Comparison of ENCODE assay signal across 10 cellular contexts in genomic region chr17:8466873-8467272, GRCh38.
"Had no signal": no experiment of that assay in that cellular context is flagged by ENCODE, and none has a peak within 500 bp of the region (broad histone marks: within the 10 kb centered on the region; RNA-seq: fewer than 3 reads in every experiment).

No MANE protein-coding gene starts in this region.

- DNase-seq: activated B cell treated with CpG ODN at 0.5 μM for 24 hours; activated CD4-positive, alpha-beta T cell treated with anti-CD3 and anti-CD28 coated beads, Interleukin-2, amount 10 ng/mL, durations not matched to agents 7 days and 5 days; activated CD8-positive, alpha-beta memory T cell treated with anti-CD3 and anti-CD28 coated beads for 24 hours; activated naive CD4-positive, alpha-beta T cell treated with anti-CD3 and anti-CD28 coated beads, Interleukin-2, amount 50 U/mL, for 16 hours; activated T-cell treated with anti-CD3 and anti-CD28 coated beads for 4 hours; T-helper 1 cell; transverse colon had no signal

- ATAC-seq: stimulated activated effector memory CD8-positive, alpha-beta T cell treated with anti-CD3 and anti-CD28 coated beads, Interleukin-12 subunit alpha, Interleukin-12 subunit beta, amount 100 ng/mL, for 72 hours had no signal

- H3K4me3 ChIP-seq: adrenal gland, smooth muscle cell, transverse colon had no signal

- H3K27me3 ChIP-seq: adrenal gland, transverse colon had no signal

- H3K27ac ChIP-seq: adrenal gland, transverse colon had no signal

- H3K4me2 ChIP-seq: smooth muscle cell had no signal

- H3K9me3 ChIP-seq: adrenal gland, transverse colon had no signal
